In genomic region chr2:7555260-7555659, GRCh38 we compare ENCODE assay signal across 22 cellular contexts.
"Had no signal": no experiment of that assay in that cellular context is flagged by ENCODE, and none has a peak within 500 bp of the region (broad histone marks: within the 10 kb centered on the region; RNA-seq: fewer than 3 reads in every experiment).

No MANE protein-coding gene starts in this region.

- ATAC-seq: esophagus mucosa; gastrocnemius medialis; left lobe of liver; natural killer cell; psoas muscle; right cardiac atrium; stimulated activated effector memory CD8-positive, alpha-beta T cell treated with anti-CD3 and anti-CD28 coated beads, Interleukin-12 subunit alpha, Interleukin-12 subunit beta, amount 100 ng/mL, for 72 hours had no signal

- H3K9me3 Mint-ChIP-seq: endodermal cell; natural killer cell; stimulated activated effector memory CD8-positive, alpha-beta T cell treated with anti-CD3 and anti-CD28 coated beads, Interleukin-12 subunit alpha, Interleukin-12 subunit beta, amount 100 ng/mL, for 72 hours had no signal

- H3K4me3 Mint-ChIP-seq: endodermal cell; memory B cell; natural killer cell; stimulated activated effector memory CD8-positive, alpha-beta T cell treated with anti-CD3 and anti-CD28 coated beads, Interleukin-12 subunit alpha, Interleukin-12 subunit beta, amount 100 ng/mL, for 72 hours had no signal

- H3K36me3 Mint-ChIP-seq: memory B cell; natural killer cell; stimulated activated effector memory CD8-positive, alpha-beta T cell treated with anti-CD3 and anti-CD28 coated beads, Interleukin-12 subunit alpha, Interleukin-12 subunit beta, amount 100 ng/mL, for 72 hours had no signal

- DNase-seq: effector CD8-positive, alpha-beta T cell; endodermal cell; foreskin fibroblast; gastrocnemius medialis; head of caudate nucleus; natural killer cell; occipital lobe; ovary; posterior cingulate gyrus; psoas muscle; right cardiac atrium; sigmoid colon; stimulated activated CD4-positive, alpha-beta T cell treated with anti-CD3 and anti-CD28 coated beads, Interleukin-2, amount 100 ng/mL, for 24 hours; stimulated activated CD4-positive, alpha-beta T cell treated with anti-CD3 and anti-CD28 coated beads, Interleukin-4, amount 100 ng/mL, for 24 hours; stimulated activated naive CD4-positive, alpha-beta T cell treated with Interleukin-2 at 50 U/mL for 16 hours; stomach; thyroid gland; trophoblast cell had no signal

- H3K4me1 Mint-ChIP-seq: memory B cell, natural killer cell had no signal

- H3K27ac Mint-ChIP-seq: endodermal cell; memory B cell; natural killer cell; stimulated activated effector memory CD8-positive, alpha-beta T cell treated with anti-CD3 and anti-CD28 coated beads, Interleukin-12 subunit alpha, Interleukin-12 subunit beta, amount 100 ng/mL, for 72 hours had no signal
